Comparison of ENCODE assay signal across 9 cellular contexts in the genomic region with DNA sequence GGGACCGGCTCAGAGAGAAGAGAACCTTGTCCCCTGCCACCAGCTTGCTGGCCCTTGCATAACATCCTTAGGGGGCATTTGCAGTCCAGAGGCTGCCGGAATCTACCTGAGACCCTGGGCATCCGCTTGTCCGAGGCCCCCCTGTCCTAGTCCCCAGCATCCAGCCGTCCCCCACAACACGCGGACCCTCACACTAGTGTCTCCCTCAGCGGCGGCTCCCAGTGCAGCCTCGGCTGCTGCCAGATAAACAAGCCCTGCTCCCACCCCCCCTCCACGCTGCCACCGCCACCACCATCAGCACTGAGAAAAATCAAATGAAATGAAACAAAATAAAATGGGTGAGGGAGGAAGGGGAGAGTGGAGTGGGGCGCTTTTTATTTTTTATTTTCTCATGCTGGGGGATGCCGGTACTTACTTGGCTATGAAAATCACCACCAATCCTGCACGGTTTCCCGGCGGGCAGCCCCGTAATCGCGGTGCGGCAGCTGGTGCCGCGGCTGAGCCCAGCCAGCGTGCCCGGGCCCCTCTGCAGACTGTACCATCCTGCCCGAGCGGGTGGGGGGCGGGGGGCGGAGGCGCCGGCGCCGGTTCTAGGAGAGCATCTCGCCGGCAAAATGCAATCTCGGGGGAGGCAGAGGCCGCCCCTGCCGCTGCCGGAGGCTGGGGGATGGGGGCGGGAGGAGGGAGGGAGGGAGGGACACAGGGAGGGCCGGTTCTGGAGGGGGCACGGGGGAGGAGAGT. TPM values are rescaled to one million over a fixed set of nuclear protein-coding genes. Genes with fewer than 3 reads are reported as not detected.
DNase-seq lines count a peak whose midpoint lies in the region; ATAC-seq and TF ChIP-seq lines count a peak whose summit lies in the region.
"Had no signal": no experiment of that assay in that cellular context is flagged by ENCODE, and none has a peak within 500 bp of the region (broad histone marks: within the 10 kb centered on the region; RNA-seq: fewer than 3 reads in every experiment).

A gene (minus strand): TSS at position 537 of the 741 bp plus-strand sequence. CDS start 56,043 bp downstream, outside the sequence.

- DNase-seq in DMS79 treated with DMSO at 0.1 percent for 48 hours (lab: John Stamatoyannopoulos, UW) (peak; percentile 5), DMS79 (lab: John Stamatoyannopoulos, UW) (no peak), NCI-H345 treated with DMSO at 0.1 percent for 48 hours (lab: John Stamatoyannopoulos, UW; ENCODE audit: unreplicated experiment) (peak; percentile 5), gastrocnemius medialis (no peak), CD14-positive monocyte (ENCODE audit: low spot score) (no peak)
- DNase-seq in activated CD8-positive, alpha-beta memory T cell treated with anti-CD3 and anti-CD28 coated beads, Interleukin-2, amount 50 U/mL, for 4 hours, result no peak

- 0 to 11% methylated on average over 3 to 6 of the region's 42 CpGs for WGBS in gastroesophageal sphincter (ENCODE audit: low coverage in 1 of 2), 2 donors

- H3K4me3 Mint-ChIP-seq in CD14-positive monocyte, result peak within 1 kb of the TSS in 1 of 2 donors; percentile 55

- no peak for ATAC-seq in gastroesophageal sphincter
- ATAC-seq in gastrocnemius medialis, result peak in 1 of 2 donors; percentile 27
- ATAC-seq in GM18505 (IDR thresholded peaks at IDR 0.05; ENCODE audit: unreplicated experiment), result no peak

- TF ChIP-seq CTCF in gastroesophageal sphincter (IDR thresholded peaks at IDR 0.05) (no peak), gastrocnemius medialis (IDR thresholded peaks at IDR 0.05 in 4 of 5, conservative IDR thresholded peaks at IDR 0.05 in 1 of 5) (no peak), CD14-positive monocyte (IDR thresholded peaks at IDR 0.05) (no peak)

- intact Hi-C loops in gastrocnemius medialis (cut with DNase I; ENCODE audit: low total_unique reads), result no loop called here
- intact Hi-C loops in CD14-positive monocyte (cut with micrococcal nuclease), result no loop called here

- peaks cover 5% of the 10 kb centered on the region for H3K4me1 Mint-ChIP-seq in CD14-positive monocyte

- H3K27me3 Mint-ChIP-seq in CD14-positive monocyte (ENCODE audit: low read depth in 3 of 3), result peaks cover 25 to 41% (median 35%) of the 10 kb centered on the region in 3 donors

- H3K9me3 Mint-ChIP-seq in CD14-positive monocyte, result peaks cover 0 to 4% (median 0%) of the 10 kb centered on the region in 7 donors

- in situ Hi-C loops in gastrocnemius medialis (cut with MboI; ENCODE audit: low sequenced_read_pairs in 4 of 4), result no loop called here

- H3K27ac ChIP-seq in gastroesophageal sphincter (no peak within 1 kb of the TSS), gastrocnemius medialis (no peak within 1 kb of the TSS)

- H3K27me3 ChIP-seq in gastroesophageal sphincter (peaks cover 64% of the 10 kb centered on the region), gastrocnemius medialis (peaks cover 0 to 3% (median 0%) of the 10 kb centered on the region in 3 donors)

- TF ChIP-seq POLR2A in gastroesophageal sphincter (IDR thresholded peaks at IDR 0.05), result no peak
- no peak for TF ChIP-seq POLR2A in gastrocnemius medialis (IDR thresholded peaks at IDR 0.05)
- no peak for TF ChIP-seq POLR2A in GM18505 (IDR thresholded peaks at IDR 0.05; ENCODE audit: borderline replicate concordance, extremely low read depth, insufficient read depth, insufficient read length)

- peaks cover 0 to 15% (median 0%) of the 10 kb centered on the region in 3 donors for H3K4me1 ChIP-seq in gastroesophageal sphincter
- no peaks in the 10 kb centered on the region for H3K4me1 ChIP-seq in gastrocnemius medialis

- H3K4me3 ChIP-seq in gastroesophageal sphincter (peak within 1 kb of the TSS; percentile 18 to 49), gastrocnemius medialis (peak within 1 kb of the TSS; percentile 40 to 52 (median 42))

- H3K36me3 ChIP-seq in gastroesophageal sphincter (no peaks in the 10 kb centered on the region), gastrocnemius medialis (no peaks in the 10 kb centered on the region)

- H3K9me3 ChIP-seq in gastroesophageal sphincter (no peaks in the 10 kb centered on the region), gastrocnemius medialis (no peaks in the 10 kb centered on the region)

- no peaks in the 10 kb centered on the region for H3K36me3 Mint-ChIP-seq in CD14-positive monocyte

- no peak for TF ChIP-seq EP300 in gastroesophageal sphincter (IDR thresholded peaks at IDR 0.05)

- H3K27ac Mint-ChIP-seq in CD14-positive monocyte, result no peak within 1 kb of the TSS

RNA-seq across cellular contexts. Expression of the gene that starts here (rescaled TPM):
- under 1 TPM in 3 of 4 donors, not detected in 1; 0.13 to 0.30 (median 0.27) TPM for total RNA-seq in gastroesophageal sphincter
- total RNA-seq in gastrocnemius medialis, result 1 to 10 TPM in 3 of 4 donors, under 1 TPM in 1; 0.31 to 2.9 (median 1.8) TPM
- not detected for polyA plus RNA-seq in CD14-positive monocyte
- total RNA-seq: bronchial epithelial cell had no signal

Comparison
In these comparisons a context has a peak if more than half of its experiments do, and no peak if none do; other contexts are left out.
1. DNase-seq: peak in DMS79 treated with DMSO at 0.1 percent for 48 hours (single experiment) and NCI-H345 treated with DMSO at 0.1 percent for 48 hours (single experiment); none in DMS79 (single experiment), gastrocnemius medialis (0 of 2), activated CD8-positive, alpha-beta memory T cell treated with anti-CD3 and anti-CD28 coated beads, Interleukin-2, amount 50 U/mL, for 4 hours (single experiment) and CD14-positive monocyte (single experiment).